In the genomic region with DNA sequence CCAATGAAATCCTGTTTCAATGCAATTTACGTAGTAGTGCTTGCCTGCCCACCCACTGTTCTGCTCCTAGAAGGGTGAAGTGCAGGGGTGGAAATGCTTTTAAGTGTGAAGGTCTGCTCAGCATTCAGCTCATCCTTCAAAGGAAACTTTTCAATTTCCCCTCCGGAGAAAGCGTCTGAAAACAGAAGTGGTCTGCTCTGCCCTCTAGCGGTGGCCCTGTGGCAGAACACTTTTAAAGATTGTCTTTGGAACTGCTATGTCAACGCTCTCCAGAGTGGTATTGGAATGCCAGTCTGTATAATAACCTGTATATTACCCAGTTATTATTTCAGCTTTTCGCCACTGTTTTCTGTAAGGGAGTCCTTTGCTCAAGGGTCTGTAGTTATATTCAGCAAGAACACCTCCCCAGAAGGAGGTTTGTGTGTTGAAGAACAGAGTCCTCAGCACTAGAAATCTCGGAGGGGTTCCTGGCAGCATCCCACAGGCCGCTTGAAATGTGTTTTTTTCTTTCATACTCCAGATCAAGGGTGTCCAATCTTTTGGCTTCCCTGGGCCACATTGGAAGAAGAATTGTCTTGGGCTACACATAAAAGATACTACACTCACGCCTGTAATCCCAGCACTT, we compare ENCODE assay signal across 8 cellular contexts.
DNase-seq lines count a peak whose midpoint lies in the region; ATAC-seq and TF ChIP-seq lines count a peak whose summit lies in the region.

No MANE protein-coding gene starts in this region.

- H3K36me3 ChIP-seq in smooth muscle cell (ENCODE audit: low read depth), result no peaks in the 10 kb centered on the region

- peak; percentile 97 for TF ChIP-seq CTCF in smooth muscle cell (IDR thresholded peaks at IDR 0.05; ENCODE audit: borderline replicate concordance, insufficient read depth, poor library complexity, severe bottlenecking)

- no peak overlapping the region for H3K27ac ChIP-seq in smooth muscle cell (ENCODE audit: low read depth)

- no peaks in the 10 kb centered on the region for H4K20me1 ChIP-seq in smooth muscle cell (ENCODE audit: low read depth)

- no peaks in the 10 kb centered on the region for H3K79me2 ChIP-seq in smooth muscle cell (ENCODE audit: low read depth)

- H2AFZ ChIP-seq in smooth muscle cell (ENCODE audit: low read depth), result peak overlapping the region; percentile 8

- H3K4me3 ChIP-seq in smooth muscle cell, result no peak overlapping the region

- DNase-seq in Ammon's horn (ENCODE audit: low spot score), result peak; percentile 74
- DNase-seq in KG1 (lab: John Stamatoyannopoulos, UW), result peak; percentile 22
- peak; percentile 70 for DNase-seq in SKM-1 treated with dmso at 0.1 percent for 144 hours (lab: John Stamatoyannopoulos, UW; ENCODE audit: unreplicated experiment)
- DNase-seq in amygdala (lab: John Stamatoyannopoulos, UW), result peak in 38 of 56 donors; percentile 1 to 68 (median 14)
- DNase-seq in hippocampal formation (lab: John Stamatoyannopoulos, UW), result peak; percentile 34 to 60
- peak; percentile 5 for DNase-seq in smooth muscle cell (lab: John Stamatoyannopoulos, UW; ENCODE audit: unreplicated experiment)

- ATAC-seq in GM18867 (IDR thresholded peaks at IDR 0.05; ENCODE audit: unreplicated experiment), result peak; percentile 56
- ATAC-seq in HG02981 (IDR thresholded peaks at IDR 0.05; ENCODE audit: unreplicated experiment), result no peak

- WGBS in smooth muscle cell (ENCODE audit: low lambda C conversion rate), result 35% methylated on average over 9 of the region's 9 CpGs

- no peaks in the 10 kb centered on the region for H3K9me3 ChIP-seq in smooth muscle cell (replicated peaks; ENCODE audit: low read depth)

- no peak overlapping the region for H3K9ac ChIP-seq in smooth muscle cell (ENCODE audit: low read depth)

- peaks cover 5% of the 10 kb centered on the region for H3K4me1 ChIP-seq in smooth muscle cell (ENCODE audit: low read depth)

- no peaks in the 10 kb centered on the region for H3K27me3 ChIP-seq in smooth muscle cell (ENCODE audit: low read depth)

- no peaks in the 10 kb centered on the region for H3F3A ChIP-seq in smooth muscle cell (ENCODE audit: low read depth)

- peak overlapping the region; percentile 66 for H3K4me2 ChIP-seq in smooth muscle cell

Comparison
In these comparisons a context has a peak if more than half of its experiments do, and no peak if none do; other contexts are left out.
1. DNase-seq: peak in every context shown above with its lines; median percentile 74 in Ammon's horn; 70 in SKM-1 treated with dmso at 0.1 percent for 144 hours; 47 in hippocampal formation; 22 in KG1; 14 in amygdala; 5 in smooth muscle cell.